Comparison of ENCODE assay signal across 27 cellular contexts in the genomic region with DNA sequence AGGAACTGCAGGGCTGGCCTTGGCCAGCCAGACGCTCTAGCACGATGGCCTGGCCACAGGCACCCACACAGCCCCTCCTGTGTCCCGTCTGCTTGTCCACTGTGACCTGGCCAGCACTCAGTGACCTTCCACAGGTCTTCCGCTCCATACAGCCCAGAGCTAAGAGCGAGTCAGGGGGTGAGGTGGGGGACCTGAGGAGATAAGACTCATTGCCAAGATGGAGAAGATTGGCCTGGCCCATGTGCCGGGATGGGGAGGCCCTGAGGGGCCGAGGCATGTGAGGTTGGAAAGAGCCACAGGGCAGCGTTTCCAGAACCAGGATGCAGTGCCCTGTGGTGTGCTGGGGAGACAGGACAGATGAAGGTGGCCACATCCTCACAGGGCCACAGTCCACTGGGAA. TPM values are rescaled to one million over a fixed set of nuclear protein-coding genes. Genes with fewer than 3 reads are reported as not detected.
"Had no signal": no experiment of that assay in that cellular context is flagged by ENCODE, and none has a peak within 500 bp of the region (broad histone marks: within the 10 kb centered on the region; RNA-seq: fewer than 3 reads in every experiment).

No MANE protein-coding gene starts in this region.

- H3K36me3 ChIP-seq: right atrium auricular region, transverse colon, uterus, WERI-Rb-1 had no signal

- DNase-seq: activated CD4-positive, alpha-beta memory T cell treated with anti-CD3 and anti-CD28 coated beads for 36 hours; activated CD4-positive, alpha-beta T cell treated with anti-CD3 and anti-CD28 coated beads, Interleukin-2, amount 10 ng/mL, durations not matched to agents 24 days and 14 days; activated CD4-positive, CD25-positive, alpha-beta regulatory T cell treated with anti-CD3 and anti-CD28 coated beads, Interleukin-2, amount 50 U/mL, for 72 hours; activated naive CD8-positive, alpha-beta T cell treated with anti-CD3 and anti-CD28 coated beads, Interleukin-2, amount 50 U/mL, for 24 hours; activated T-cell treated with anti-CD3 and anti-CD28 coated beads, Interleukin-2, amount 50 U/mL, for 48 hours; dermis blood vessel endothelial cell; effector CD4-positive, alpha-beta T cell; glutamatergic neuron; left ventricle myocardium superior; mammary epithelial cell; naive B cell; nephron progenitor cell; stimulated activated naive CD4-positive, alpha-beta T cell treated with Interleukin-2 at 50 U/mL for 16 hours; SW 1271; T-helper 9 cell; testis; transverse colon; uterus; WERI-Rb-1 had no signal

- H3K4me1 Mint-ChIP-seq: activated CD4-positive, alpha-beta T cell treated with anti-CD3 and anti-CD28 coated beads, Interleukin-2, amount 10 ng/mL, durations not matched to agents 24 days and 14 days; activated naive CD4-positive, alpha-beta T cell treated with anti-CD3 and anti-CD28 coated beads, Interleukin-2, amount 50 U/mL, for 24 hours; activated naive CD8-positive, alpha-beta T cell treated with anti-CD3 and anti-CD28 coated beads, Interleukin-2, amount 50 U/mL, for 24 hours; nephron progenitor cell had no signal

- H3K27ac Mint-ChIP-seq: activated CD4-positive, alpha-beta memory T cell treated with anti-CD3 and anti-CD28 coated beads for 36 hours; activated CD4-positive, alpha-beta T cell treated with anti-CD3 and anti-CD28 coated beads, Interleukin-2, amount 10 ng/mL, durations not matched to agents 24 days and 14 days; activated naive CD4-positive, alpha-beta T cell treated with anti-CD3 and anti-CD28 coated beads, Interleukin-2, amount 50 U/mL, for 24 hours; activated naive CD8-positive, alpha-beta T cell treated with anti-CD3 and anti-CD28 coated beads, Interleukin-2, amount 50 U/mL, for 24 hours; activated T-helper 2 cell treated with anti-CD3 and anti-CD28 coated beads, Interferon-gamma antibody, Interleukin-2, Interleukin-4, amounts not matched to agents 10 μg/mL and 5 μg/mL and 100 μg/mL, durations not matched to agents 14 hours and 24 hours and 36 hours; nephron progenitor cell; T-helper 1 cell treated with Interleukin-12 subunit alpha and Interleukin-12 subunit beta and Interleukin-4 antibody, amounts not matched to agents 30 μg/mL and 1 μg/mL, for 36 hours had no signal

- ATAC-seq: activated naive CD8-positive, alpha-beta T cell treated with anti-CD3 and anti-CD28 coated beads, Interleukin-2, amount 50 U/mL, for 24 hours; left ventricle myocardium superior had no signal

- H3K36me3 Mint-ChIP-seq: activated CD4-positive, alpha-beta memory T cell treated with anti-CD3 and anti-CD28 coated beads for 36 hours had no signal

- H3K27me3 Mint-ChIP-seq: activated CD4-positive, alpha-beta memory T cell treated with anti-CD3 and anti-CD28 coated beads for 36 hours; activated CD4-positive, alpha-beta T cell treated with anti-CD3 and anti-CD28 coated beads, Interleukin-2, amount 10 ng/mL, durations not matched to agents 24 days and 14 days; activated naive CD4-positive, alpha-beta T cell treated with anti-CD3 and anti-CD28 coated beads, Interleukin-2, amount 50 U/mL, for 24 hours; activated naive CD8-positive, alpha-beta T cell treated with anti-CD3 and anti-CD28 coated beads, Interleukin-2, amount 50 U/mL, for 24 hours; naive B cell had no signal

- H3K27ac ChIP-seq: parathyroid adenoma, right atrium auricular region, testis, transverse colon, uterus, WERI-Rb-1 had no signal

- H3K9me3 ChIP-seq: right atrium auricular region, testis, transverse colon, uterus had no signal

- H3K4me3 ChIP-seq: right atrium auricular region, smooth muscle cell, testis, transverse colon, uterus had no signal

- H3K27me3 ChIP-seq: right atrium auricular region, testis, transverse colon, uterus had no signal

- H3K4me1 ChIP-seq: parathyroid adenoma, right atrium auricular region, testis, uterus had no signal

- H3K4me3 Mint-ChIP-seq: activated CD4-positive, alpha-beta memory T cell treated with anti-CD3 and anti-CD28 coated beads for 36 hours; activated CD4-positive, alpha-beta T cell treated with anti-CD3 and anti-CD28 coated beads, Interleukin-2, amount 10 ng/mL, durations not matched to agents 24 days and 14 days; activated naive CD4-positive, alpha-beta T cell treated with anti-CD3 and anti-CD28 coated beads, Interleukin-2, amount 50 U/mL, for 24 hours; activated naive CD8-positive, alpha-beta T cell treated with anti-CD3 and anti-CD28 coated beads, Interleukin-2, amount 50 U/mL, for 24 hours; nephron progenitor cell; T-helper 1 cell treated with Interleukin-12 subunit alpha and Interleukin-12 subunit beta and Interleukin-4 antibody, amounts not matched to agents 30 μg/mL and 1 μg/mL, for 36 hours had no signal

- H3K9me3 Mint-ChIP-seq: activated CD4-positive, alpha-beta memory T cell treated with anti-CD3 and anti-CD28 coated beads for 36 hours; activated CD4-positive, alpha-beta T cell treated with anti-CD3 and anti-CD28 coated beads, Interleukin-2, amount 10 ng/mL, durations not matched to agents 24 days and 14 days; activated naive CD4-positive, alpha-beta T cell treated with anti-CD3 and anti-CD28 coated beads, Interleukin-2, amount 50 U/mL, for 24 hours; activated naive CD8-positive, alpha-beta T cell treated with anti-CD3 and anti-CD28 coated beads, Interleukin-2, amount 50 U/mL, for 24 hours; activated T-helper 2 cell treated with anti-CD3 and anti-CD28 coated beads, Interferon-gamma antibody, Interleukin-2, Interleukin-4, amounts not matched to agents 10 μg/mL and 5 μg/mL and 100 μg/mL, durations not matched to agents 14 hours and 24 hours and 36 hours; nephron progenitor cell; T-helper 1 cell treated with Interleukin-12 subunit alpha and Interleukin-12 subunit beta and Interleukin-4 antibody, amounts not matched to agents 30 μg/mL and 1 μg/mL, for 36 hours had no signal

RNA-seq across cellular contexts. Expression of gene SLC7A9, which starts 10.2 kb away (rescaled TPM):
- total RNA-seq: activated CD4-positive, alpha-beta T cell treated with anti-CD3 and anti-CD28 coated beads, Interleukin-2, amount 10 ng/mL, durations not matched to agents 24 days and 14 days; dermis blood vessel endothelial cell; epithelial cell of proximal tubule; left ventricle myocardium superior; pulmonary artery endothelial cell; right atrium auricular region; smooth muscle cell had no signal
